8 cellular contexts compared by ENCODE assay signal in the genomic region with DNA sequence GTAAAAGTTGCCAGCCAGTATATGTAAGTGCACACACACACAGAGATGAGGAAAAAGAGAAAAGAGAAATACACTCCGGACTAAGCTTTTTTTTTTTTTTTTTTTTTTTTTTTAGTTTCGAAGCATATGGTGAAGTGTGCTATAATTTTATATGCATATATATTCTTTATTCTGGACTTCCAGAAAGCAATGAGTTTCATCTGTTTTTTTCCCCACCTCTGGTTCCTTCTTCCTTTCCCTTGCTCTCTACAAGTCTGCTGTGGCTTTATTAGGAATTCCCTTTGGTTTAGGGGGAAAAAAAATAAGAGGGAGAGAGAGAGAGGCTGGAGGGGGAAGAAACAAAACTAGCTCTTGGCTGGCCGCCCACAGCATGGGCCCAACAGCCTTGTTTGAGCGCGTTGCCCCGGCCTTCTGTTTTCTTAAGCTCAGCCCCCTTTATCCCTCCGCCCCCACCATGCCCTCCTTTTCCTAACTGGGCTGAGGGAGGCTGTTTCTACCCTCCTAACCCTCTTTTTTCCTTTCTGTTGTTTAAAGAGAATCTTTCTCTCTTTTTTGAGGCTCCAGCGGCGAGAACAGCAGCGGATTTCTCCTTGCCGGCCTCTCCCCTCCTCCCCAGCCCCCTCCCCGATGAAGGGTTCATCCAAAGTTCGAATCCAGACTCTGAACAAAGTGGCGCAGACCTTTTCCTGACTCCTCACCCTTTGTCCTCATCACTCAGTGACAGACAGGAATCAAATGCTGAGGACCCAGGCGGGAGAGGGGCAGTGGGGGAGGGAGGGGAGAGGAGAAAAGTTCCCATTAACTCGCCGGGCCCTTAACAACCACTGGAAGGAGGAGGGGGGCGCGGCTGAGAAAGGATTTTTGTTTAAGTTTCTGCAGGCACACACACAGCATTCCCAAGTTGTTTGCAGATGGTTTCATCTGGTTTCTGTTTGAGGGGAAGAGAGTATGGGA. TPM values are rescaled to one million over a fixed set of nuclear protein-coding genes. Genes with fewer than 3 reads are reported as not detected.
DNase-seq lines count a peak whose midpoint lies in the region; ATAC-seq and TF ChIP-seq lines count a peak whose summit lies in the region.

No MANE protein-coding gene starts in this region.

- H3K4me1 Mint-ChIP-seq in activated CD8-positive, alpha-beta T cell treated with anti-CD3 and anti-CD28 coated beads, Interleukin-2, amount 10 ng/mL, durations not matched to agents 7 days and 5 days (ENCODE audit: low read depth) = no peaks in the 10 kb centered on the region

- H3K27ac ChIP-seq in SK-N-MC (peak overlapping the region; percentile 85), heart right ventricle (peak overlapping the region in 8 of 10 donors; percentile 42 to 77 (median 59)), rectal smooth muscle tissue (ENCODE audit: low read depth, low read length) (peak overlapping the region; percentile 76)

- H3K9ac ChIP-seq in SK-N-MC (ENCODE audit: insufficient read length) (peak overlapping the region; percentile 65), rectal smooth muscle tissue (ENCODE audit: low read length) (no peak overlapping the region)

- H3K4me3 ChIP-seq in SK-N-MC = peak overlapping the region; percentile 71
- peak overlapping the region in 7 of 10 donors; percentile 14 to 39 (median 21) for H3K4me3 ChIP-seq in heart right ventricle
- H3K4me3 ChIP-seq in rectal smooth muscle tissue (ENCODE audit: low read length) = peak overlapping the region; percentile 37

- no peaks in the 10 kb centered on the region for H3K27me3 Mint-ChIP-seq in activated CD8-positive, alpha-beta T cell treated with anti-CD3 and anti-CD28 coated beads, Interleukin-2, amount 10 ng/mL, durations not matched to agents 7 days and 5 days (ENCODE audit: low read depth)

- no peak overlapping the region for H3K4me3 Mint-ChIP-seq in activated CD8-positive, alpha-beta T cell treated with anti-CD3 and anti-CD28 coated beads, Interleukin-2, amount 10 ng/mL, durations not matched to agents 7 days and 5 days

- peaks cover 10 to 85% (median 54%) of the 10 kb centered on the region in 9 donors for H3K4me1 ChIP-seq in heart right ventricle
- peaks cover 54% of the 10 kb centered on the region for H3K4me1 ChIP-seq in rectal smooth muscle tissue (ENCODE audit: control insufficient read depth, insufficient read depth, low read length)

- CTCF ChIA-PET in activated CD8-positive, alpha-beta T cell treated with anti-CD3 and anti-CD28 coated beads, Interleukin-2, amount 10 ng/mL, durations not matched to agents 7 days and 5 days (lab: Charles Lee) = no interaction called here

- H3K9me3 ChIP-seq in SK-N-MC (ENCODE audit: low read depth, low read length) = no peaks in the 10 kb centered on the region
- no peaks in the 10 kb centered on the region for H3K9me3 ChIP-seq in heart right ventricle

- POLR2A ChIA-PET in activated CD8-positive, alpha-beta T cell treated with anti-CD3 and anti-CD28 coated beads, Interleukin-2, amount 10 ng/mL, durations not matched to agents 7 days and 5 days (lab: Charles Lee) = no interaction called here

- peak; percentile 49 to 79 (median 66) for ATAC-seq in heart right ventricle
- ATAC-seq in HG03565 (IDR thresholded peaks at IDR 0.05; ENCODE audit: unreplicated experiment) = no peak
- ATAC-seq in GM18519 (IDR thresholded peaks at IDR 0.05; ENCODE audit: low FRiP score, unreplicated experiment) = no peak
- no peak for ATAC-seq in activated CD8-positive, alpha-beta T cell treated with anti-CD3 and anti-CD28 coated beads, Interleukin-2, amount 10 ng/mL, durations not matched to agents 7 days and 5 days

- H3K27ac Mint-ChIP-seq in activated CD8-positive, alpha-beta T cell treated with anti-CD3 and anti-CD28 coated beads, Interleukin-2, amount 10 ng/mL, durations not matched to agents 7 days and 5 days = no peak overlapping the region

- TF ChIP-seq CTCF in heart right ventricle (IDR thresholded peaks at IDR 0.05) = no peak

- intact Hi-C loops in heart right ventricle (cut with DNase I) = no loop called here

- H3K36me3 Mint-ChIP-seq in activated CD8-positive, alpha-beta T cell treated with anti-CD3 and anti-CD28 coated beads, Interleukin-2, amount 10 ng/mL, durations not matched to agents 7 days and 5 days (ENCODE audit: low read depth) = no peaks in the 10 kb centered on the region

- peaks cover 8% of the 10 kb centered on the region; the same call in 1 of the 2 replicates for H3K36me3 ChIP-seq in SK-N-MC (ENCODE audit: insufficient read depth, low read length)
- H3K36me3 ChIP-seq in heart right ventricle = peaks cover 0 to 37% (median 0%) of the 10 kb centered on the region in 9 donors
- H3K36me3 ChIP-seq in rectal smooth muscle tissue (ENCODE audit: control insufficient read depth, insufficient read depth, low read length) = no peaks in the 10 kb centered on the region

- 21 to 22% methylated on average over 19 of the region's 19 CpGs for WGBS in heart right ventricle, 2 donors

- H3K27me3 ChIP-seq in heart right ventricle = no peaks in the 10 kb centered on the region
- no peaks in the 10 kb centered on the region for H3K27me3 ChIP-seq in rectal smooth muscle tissue (ENCODE audit: control insufficient read depth, insufficient read depth, low read length)

- DNase-seq in DMS79 treated with DMSO at 0.1 percent for 48 hours (lab: John Stamatoyannopoulos, UW) (peak; percentile 60), SK-N-MC (ENCODE audit: low read depth, low spot score) (no peak), heart right ventricle (peak; percentile 75 to 79), amniotic stem cell (lab: John Stamatoyannopoulos, UW) (no peak)
- no peak for DNase-seq in activated CD8-positive, alpha-beta T cell treated with anti-CD3 and anti-CD28 coated beads, Interleukin-2, amount 10 ng/mL, durations not matched to agents 7 days and 5 days

- no peaks in the 10 kb centered on the region for H3K9me3 Mint-ChIP-seq in activated CD8-positive, alpha-beta T cell treated with anti-CD3 and anti-CD28 coated beads, Interleukin-2, amount 10 ng/mL, durations not matched to agents 7 days and 5 days (ENCODE audit: insufficient read depth)

RNA-seq across cellular contexts. Expression of a gene that starts 29.7 kb away (rescaled TPM):
- 10 to 100 TPM; 53.3 to 91.8 (median 64.4) TPM for total RNA-seq in heart right ventricle
- 10 to 100 TPM; 13.3 to 17.6 TPM for polyA plus RNA-seq in heart right ventricle
- not detected for total RNA-seq in activated CD8-positive, alpha-beta T cell treated with anti-CD3 and anti-CD28 coated beads, Interleukin-2, amount 10 ng/mL, durations not matched to agents 7 days and 5 days

Comparison
In these comparisons a context has a peak if more than half of its experiments do, and no peak if none do; other contexts are left out.
1. DNase-seq: peak in DMS79 treated with DMSO at 0.1 percent for 48 hours (single experiment) and heart right ventricle (2 of 2); none in SK-N-MC (single experiment), amniotic stem cell (single experiment) and activated CD8-positive, alpha-beta T cell treated with anti-CD3 and anti-CD28 coated beads, Interleukin-2, amount 10 ng/mL, durations not matched to agents 7 days and 5 days (single experiment).
2. H3K4me3 ChIP-seq: peak in every context shown above with its lines; median percentile 71 in SK-N-MC; 37 in rectal smooth muscle tissue; 21 in heart right ventricle.
3. ATAC-seq: peak in heart right ventricle (8 of 8); none in HG03565 (single experiment), GM18519 (single experiment) and activated CD8-positive, alpha-beta T cell treated with anti-CD3 and anti-CD28 coated beads, Interleukin-2, amount 10 ng/mL, durations not matched to agents 7 days and 5 days (single experiment).
4. RNA of a gene that starts 29.7 kb away (total RNA-seq): 53.3 to 91.8 TPM in heart right ventricle; not detected in activated CD8-positive, alpha-beta T cell treated with anti-CD3 and anti-CD28 coated beads, Interleukin-2, amount 10 ng/mL, durations not matched to agents 7 days and 5 days; every median in the first group is over 10 times any median in the second.
5. Peak in every context shown above with its lines, with median percentiles within 50 percentile points of each other: H3K27ac ChIP-seq.